ENCODE assay signal across 15 cellular contexts in the genomic region with DNA sequence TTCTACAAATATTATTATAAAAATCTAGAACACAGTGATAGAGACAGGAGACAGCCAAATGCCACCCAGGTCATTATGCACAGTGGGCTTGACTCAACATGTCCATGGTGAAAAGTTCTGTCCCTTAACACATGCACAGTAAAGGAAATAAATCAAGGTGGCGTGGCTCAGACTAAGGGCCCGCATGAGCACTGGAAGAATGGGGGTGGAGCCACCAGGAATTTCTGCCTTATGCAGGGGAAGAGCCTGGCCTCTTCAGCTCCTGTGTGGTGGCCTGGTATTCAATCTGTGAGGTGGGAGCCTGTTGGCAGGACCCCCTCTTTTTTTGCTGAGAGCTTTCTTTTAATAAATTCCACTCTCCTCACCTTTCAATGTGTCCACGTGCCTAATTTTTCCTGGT. TPM values are rescaled to one million over a fixed set of nuclear protein-coding genes. Genes with fewer than 3 reads are reported as not detected.
A peak's percentile ranks its signal among the peaks of the same experiment; 100 is the strongest.
DNase-seq lines count a peak whose midpoint lies in the region; TF ChIP-seq lines count a peak whose summit lies in the region.
"Had no signal": no experiment of that assay in that cellular context is flagged by ENCODE, and none has a peak within 500 bp of the region (broad histone marks: within the 10 kb centered on the region; RNA-seq: fewer than 3 reads in every experiment).

No MANE protein-coding gene starts in this region.

- H3K4me1 ChIP-seq in mesenchymal stem cell (ENCODE audit: control insufficient read depth, insufficient read depth, low read depth, low read length), result no peaks in the 10 kb centered on the region
- H3K4me1 ChIP-seq: Caco-2 had no signal

- no peak overlapping the region for H3K4me3 ChIP-seq in epithelial cell of esophagus (ENCODE audit: low read length)
- no peak overlapping the region for H3K4me3 ChIP-seq in mesenchymal stem cell (ENCODE audit: insufficient read depth in 1 of 2, low read depth in 1 of 2, low read length in 2 of 2)

- no peaks in the 10 kb centered on the region for H3K79me1 ChIP-seq in mesenchymal stem cell (replicated peaks; ENCODE audit: low read length, poor library complexity, severe bottlenecking)

- DNase-seq in RWPE1 (ENCODE audit: low spot score) (no peak), epithelial cell of esophagus (ENCODE audit: low read depth) (peak; percentile 41), mesenchymal stem cell (peak; percentile 42), HPDE6-E6E7 (ENCODE audit: extremely low spot score) (no peak), NCI-H2107 treated with DMSO at 0.1 percent for 48 hours (lab: John Stamatoyannopoulos, UW; ENCODE audit: unreplicated experiment) (no peak), cortex of kidney (lab: John Stamatoyannopoulos, UW) (no peak), HEK293T (ENCODE audit: extremely low spot score) (no peak)
- DNase-seq: Caco-2; CD8-positive, alpha-beta memory T cell; DND-41; GF-D8; H7 had no signal

- no peak for TF ChIP-seq CTCF in RWPE1 (conservative IDR thresholded peaks at IDR 0.05; ENCODE audit: low read depth)
- TF ChIP-seq CTCF in epithelial cell of esophagus (IDR thresholded peaks at IDR 0.05; ENCODE audit: insufficient read depth, low read depth, low read length, missing control alignments), result no peak

- no peak overlapping the region for H2BK5ac ChIP-seq in mesenchymal stem cell (ENCODE audit: low read depth, low read length, poor library complexity, severe bottlenecking)

- no peak overlapping the region for H3K18ac ChIP-seq in mesenchymal stem cell (ENCODE audit: low read depth in 1 of 2, low read length in 2 of 2)

- H2BK120ac ChIP-seq in mesenchymal stem cell (ENCODE audit: low read depth, low read length), result no peak overlapping the region

- H3K4ac ChIP-seq in mesenchymal stem cell (ENCODE audit: low read depth in 1 of 2, low read length in 2 of 2), result no peak overlapping the region

- no peaks in the 10 kb centered on the region for H3K9me3 ChIP-seq in mesenchymal stem cell (ENCODE audit: control insufficient read depth, low read length)
- H3K9me3 ChIP-seq: Caco-2 had no signal

- no peak overlapping the region for H2AFZ ChIP-seq in mesenchymal stem cell (ENCODE audit: low read depth, low read length)

- no peak overlapping the region for H3K4me2 ChIP-seq in mesenchymal stem cell (ENCODE audit: low read length, poor library complexity, severe bottlenecking)

- H3K23ac ChIP-seq in mesenchymal stem cell (ENCODE audit: low read length in 2 of 2), result no peak overlapping the region

- 44% methylated on average over 3 of the region's 3 CpGs for WGBS in mesenchymal stem cell

- no peak overlapping the region for H2AK5ac ChIP-seq in mesenchymal stem cell (ENCODE audit: low read length, severe bottlenecking)

- H4K91ac ChIP-seq in mesenchymal stem cell (ENCODE audit: low read length), result no peak overlapping the region

- H3K27ac ChIP-seq in RWPE1 (peak overlapping the region; percentile 7; the same call in 1 of the 2 replicates), mesenchymal stem cell (ENCODE audit: low read length, poor library complexity, severe bottlenecking) (no peak overlapping the region)

- H3K9ac ChIP-seq in mesenchymal stem cell (ENCODE audit: low read length), result no peak overlapping the region

- no peak overlapping the region for H2BK12ac ChIP-seq in mesenchymal stem cell (ENCODE audit: low read length in 2 of 2)

- no peak overlapping the region for H2BK15ac ChIP-seq in mesenchymal stem cell (ENCODE audit: low read depth, poor library complexity, severe bottlenecking)

- peaks cover 4 to 55% of the 10 kb centered on the region in 2 experiments for H3K36me3 ChIP-seq in mesenchymal stem cell (ENCODE audit: control insufficient read depth in 1 of 2, insufficient read depth in 2 of 2, low read depth in 1 of 2, low read length in 2 of 2)

- H3K27me3 ChIP-seq in mesenchymal stem cell (ENCODE audit: control insufficient read depth in 1 of 2, insufficient read depth in 1 of 2, low read length in 2 of 2), result no peaks in the 10 kb centered on the region

- H3K14ac ChIP-seq in mesenchymal stem cell (ENCODE audit: low read length in 2 of 2), result no peak overlapping the region

- POLR2A ChIA-PET in RWPE1 (lab: Yijun Ruan, JAX; ENCODE audit: low non-redundant PET), result no interaction called here
- POLR2A ChIA-PET in HEK293T (lab: Yijun Ruan, JAX), result no interaction called here

- no peak overlapping the region for H4K8ac ChIP-seq in mesenchymal stem cell (ENCODE audit: low read length)

- CTCF ChIA-PET in RWPE1 (lab: Yijun Ruan, JAX), result interaction anchor here (0.6 kb wide), 1 partner anchor 434 kb away, joined by 3 read pairs; no protein-coding TSS in a partner anchor
- CTCF ChIA-PET in HEK293T (lab: Yijun Ruan, JAX), result no interaction called here

TF ChIP-seq in HEK293T, 16 proteins besides CTCF, POLR2A, EP300 and RAD21:
- no peak for TF ChIP-seq FOXA1 (IDR thresholded peaks at IDR 0.05)
- no peak for TF ChIP-seq ELF4 (IDR thresholded peaks at IDR 0.05)
- TF ChIP-seq FOXM1 (IDR thresholded peaks at IDR 0.05; ENCODE audit: borderline replicate concordance), result no peak

RNA-seq across cellular contexts. Expression of a gene that starts 17.2 kb away (rescaled TPM):
- 90.9 TPM for polyA plus RNA-seq in mesenchymal stem cell (2013, experiment 1 of 2)
- 91.6 TPM for polyA plus RNA-seq in mesenchymal stem cell (2013, experiment 2 of 2)

RNA-seq across cellular contexts. Expression of a gene that starts 22.6 kb away (rescaled TPM):
- polyA plus RNA-seq in mesenchymal stem cell (2013, experiment 1 of 2), result 10.6 TPM
- polyA plus RNA-seq in mesenchymal stem cell (2013, experiment 2 of 2), result 10.0 TPM

RNA-seq across cellular contexts. Expression of a gene that starts 38.3 kb away (rescaled TPM):
- polyA plus RNA-seq in mesenchymal stem cell (2013, experiment 1 of 2), result 0.91 TPM
- 1.2 TPM for polyA plus RNA-seq in mesenchymal stem cell (2013, experiment 2 of 2)
- polyA plus RNA-seq: BJ; CD14-positive monocyte; CD8-positive, alpha-beta memory T cell; IgD-negative memory B cell had no signal

Comparison
In these comparisons a context has a peak if more than half of its experiments do, and no peak if none do; other contexts are left out.
1. DNase-seq: peak in epithelial cell of esophagus (single experiment) and mesenchymal stem cell (single experiment); none in RWPE1 (single experiment), HPDE6-E6E7 (single experiment), NCI-H2107 treated with DMSO at 0.1 percent for 48 hours (single experiment), cortex of kidney (single experiment) and HEK293T (single experiment).